ENCODE assay signal across 22 cellular contexts in the genomic region with DNA sequence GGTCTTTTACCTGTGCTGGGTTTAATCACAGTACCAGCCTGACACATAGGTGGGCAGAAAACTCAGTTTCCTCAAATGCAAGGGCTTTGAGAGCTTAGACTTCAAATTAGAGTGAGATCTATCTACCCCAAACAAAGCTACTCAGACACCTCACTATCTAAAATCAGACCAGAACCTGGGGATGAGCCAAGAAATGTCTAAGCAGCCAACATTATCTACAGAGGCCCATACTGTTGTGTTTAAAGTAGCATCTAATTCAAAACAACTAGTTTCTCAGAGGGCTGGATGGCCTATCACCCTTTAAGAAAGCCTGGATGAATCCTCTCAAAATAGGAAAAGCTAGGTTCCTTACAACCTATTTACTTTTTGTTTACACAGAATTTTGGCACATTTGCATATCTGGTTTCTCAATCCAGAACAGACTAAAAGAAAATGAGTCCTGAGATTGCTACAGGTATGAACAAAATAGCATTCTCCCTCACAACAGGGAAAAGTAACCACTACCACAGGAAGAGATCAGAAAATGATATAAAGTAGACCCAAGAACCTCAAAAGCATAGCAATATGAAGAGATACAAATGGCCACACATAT.
DNase-seq lines count a peak whose midpoint lies in the region; ATAC-seq and TF ChIP-seq lines count a peak whose summit lies in the region.
"Had no signal": no experiment of that assay in that cellular context is flagged by ENCODE, and none has a peak within 500 bp of the region (broad histone marks: within the 10 kb centered on the region; RNA-seq: fewer than 3 reads in every experiment).

No MANE protein-coding gene starts in this region.

- H3K4me1 Mint-ChIP-seq in activated CD8-positive, alpha-beta memory T cell treated with anti-CD3 and anti-CD28 coated beads, Interleukin-2, amount 10 ng/mL, durations not matched to agents 7 days and 5 days: peaks cover 2% of the 10 kb centered on the region

- intact Hi-C loops in esophagus squamous epithelium (cut with DNase I): no loop called here

- no peak for ATAC-seq in activated CD8-positive, alpha-beta memory T cell treated with anti-CD3 and anti-CD28 coated beads, Interleukin-2, amount 10 ng/mL, durations not matched to agents 7 days and 5 days
- ATAC-seq in HG02884 (IDR thresholded peaks at IDR 0.05; ENCODE audit: unreplicated experiment): no peak
- ATAC-seq in HG03378 (IDR thresholded peaks at IDR 0.05; ENCODE audit: unreplicated experiment): no peak
- ATAC-seq: natural killer cell had no signal

- H3K36me3 ChIP-seq in esophagus squamous epithelium (no peaks in the 10 kb centered on the region), muscle layer of duodenum (ENCODE audit: control insufficient read depth in 1 of 2, insufficient read depth in 2 of 2, low read length in 2 of 2) (no peaks in the 10 kb centered on the region), urinary bladder (ENCODE audit: insufficient read depth) (no peaks in the 10 kb centered on the region)

- CTCF ChIA-PET in activated CD8-positive, alpha-beta memory T cell treated with anti-CD3 and anti-CD28 coated beads, Interleukin-2, amount 10 ng/mL, durations not matched to agents 7 days and 5 days (lab: Charles Lee): interaction anchor here (1.5 kb wide), 1 partner anchor 175 kb away, joined by 3 read pairs; no protein-coding TSS in a partner anchor

- peak overlapping the region in 3 of 4 donors; percentile 78 to 88 (median 85) for H3K27ac ChIP-seq in esophagus squamous epithelium
- peak overlapping the region; percentile 88 for H3K27ac ChIP-seq in muscle layer of duodenum (ENCODE audit: low read length)
- peak overlapping the region; percentile 43 for H3K27ac ChIP-seq in urinary bladder (ENCODE audit: low read depth)

- no peak for TF ChIP-seq POLR2A in esophagus squamous epithelium (IDR thresholded peaks at IDR 0.05)

- peaks cover 18 to 68% (median 19%) of the 10 kb centered on the region in 3 donors for H3K4me1 ChIP-seq in esophagus squamous epithelium
- peaks cover 12 to 27% of the 10 kb centered on the region in 2 donors for H3K4me1 ChIP-seq in muscle layer of duodenum (ENCODE audit: control insufficient read depth in 1 of 2, insufficient read depth in 2 of 2, low read length in 2 of 2)
- peaks cover 4% of the 10 kb centered on the region for H3K4me1 ChIP-seq in urinary bladder (ENCODE audit: insufficient read depth)

- H3K36me3 Mint-ChIP-seq in activated CD8-positive, alpha-beta memory T cell treated with anti-CD3 and anti-CD28 coated beads, Interleukin-2, amount 10 ng/mL, durations not matched to agents 7 days and 5 days: no peaks in the 10 kb centered on the region
- H3K36me3 Mint-ChIP-seq: activated CD4-positive, alpha-beta memory T cell treated with anti-CD3 and anti-CD28 coated beads for 36 hours; natural killer cell had no signal

- no peak overlapping the region for H3K4me3 ChIP-seq in esophagus squamous epithelium
- no peak overlapping the region for H3K4me3 ChIP-seq in muscle layer of duodenum (ENCODE audit: low read depth in 1 of 2, low read length in 2 of 2)
- H3K4me3 ChIP-seq in urinary bladder (ENCODE audit: low read depth, low read length): no peak overlapping the region

- H3K9me3 ChIP-seq in esophagus squamous epithelium (no peaks in the 10 kb centered on the region), muscle layer of duodenum (ENCODE audit: control insufficient read depth in 1 of 2, low read length in 2 of 2) (no peaks in the 10 kb centered on the region)

- peak; percentile 11 for DNase-seq in activated CD8-positive, alpha-beta memory T cell treated with anti-CD3 and anti-CD28 coated beads, Interleukin-2, amount 10 ng/mL, durations not matched to agents 7 days and 5 days
- DNase-seq in activated CD8-positive, alpha-beta memory T cell treated with anti-CD3 and anti-CD28 coated beads, Interleukin-2, amount 50 U/mL, for 48 hours: no peak
- DNase-seq in esophagus squamous epithelium (lab: John Stamatoyannopoulos, UW) (no peak), SHP77 (lab: John Stamatoyannopoulos, UW) (no peak)
- DNase-seq: 8988T; activated CD4-positive, alpha-beta memory T cell treated with anti-CD3 and anti-CD28 coated beads for 36 hours; activated naive CD4-positive, alpha-beta T cell treated with Interleukin-2 at 50 U/mL for 16 hours; activated T-cell treated with anti-CD3 and anti-CD28 coated beads for 4 hours; dermis blood vessel endothelial cell; DMS53; GF-D8; kidney glomerular epithelial cell; natural killer cell; NCI-H1092 treated with DMSO at 0.1 percent for 48 hours; NCI-H2029 treated with DMSO at 0.1 percent for 48 hours; OCI-M1; T1000 had no signal

- no peak overlapping the region for H3K27ac Mint-ChIP-seq in activated CD8-positive, alpha-beta memory T cell treated with anti-CD3 and anti-CD28 coated beads, Interleukin-2, amount 10 ng/mL, durations not matched to agents 7 days and 5 days
- H3K27ac Mint-ChIP-seq: activated CD4-positive, alpha-beta memory T cell treated with anti-CD3 and anti-CD28 coated beads for 36 hours; memory B cell; natural killer cell had no signal

- no peak for TF ChIP-seq CTCF in esophagus squamous epithelium (IDR thresholded peaks at IDR 0.05)

- H3K4me3 Mint-ChIP-seq in activated CD8-positive, alpha-beta memory T cell treated with anti-CD3 and anti-CD28 coated beads, Interleukin-2, amount 10 ng/mL, durations not matched to agents 7 days and 5 days: no peak overlapping the region
- H3K4me3 Mint-ChIP-seq: activated CD4-positive, alpha-beta memory T cell treated with anti-CD3 and anti-CD28 coated beads for 36 hours; memory B cell; natural killer cell had no signal

- no peaks in the 10 kb centered on the region for H3K27me3 Mint-ChIP-seq in activated CD8-positive, alpha-beta memory T cell treated with anti-CD3 and anti-CD28 coated beads, Interleukin-2, amount 10 ng/mL, durations not matched to agents 7 days and 5 days
- H3K27me3 Mint-ChIP-seq: activated CD4-positive, alpha-beta memory T cell treated with anti-CD3 and anti-CD28 coated beads for 36 hours; memory B cell had no signal

- H3K9me3 Mint-ChIP-seq in activated CD8-positive, alpha-beta memory T cell treated with anti-CD3 and anti-CD28 coated beads, Interleukin-2, amount 10 ng/mL, durations not matched to agents 7 days and 5 days (ENCODE audit: low read depth): no peaks in the 10 kb centered on the region
- H3K9me3 Mint-ChIP-seq: activated CD4-positive, alpha-beta memory T cell treated with anti-CD3 and anti-CD28 coated beads for 36 hours; natural killer cell had no signal

- H3K27me3 ChIP-seq in esophagus squamous epithelium (no peaks in the 10 kb centered on the region), muscle layer of duodenum (ENCODE audit: low read depth, low read length) (no peaks in the 10 kb centered on the region)
